Comparison of ENCODE assay signal across 8 cellular contexts in the genomic region with DNA sequence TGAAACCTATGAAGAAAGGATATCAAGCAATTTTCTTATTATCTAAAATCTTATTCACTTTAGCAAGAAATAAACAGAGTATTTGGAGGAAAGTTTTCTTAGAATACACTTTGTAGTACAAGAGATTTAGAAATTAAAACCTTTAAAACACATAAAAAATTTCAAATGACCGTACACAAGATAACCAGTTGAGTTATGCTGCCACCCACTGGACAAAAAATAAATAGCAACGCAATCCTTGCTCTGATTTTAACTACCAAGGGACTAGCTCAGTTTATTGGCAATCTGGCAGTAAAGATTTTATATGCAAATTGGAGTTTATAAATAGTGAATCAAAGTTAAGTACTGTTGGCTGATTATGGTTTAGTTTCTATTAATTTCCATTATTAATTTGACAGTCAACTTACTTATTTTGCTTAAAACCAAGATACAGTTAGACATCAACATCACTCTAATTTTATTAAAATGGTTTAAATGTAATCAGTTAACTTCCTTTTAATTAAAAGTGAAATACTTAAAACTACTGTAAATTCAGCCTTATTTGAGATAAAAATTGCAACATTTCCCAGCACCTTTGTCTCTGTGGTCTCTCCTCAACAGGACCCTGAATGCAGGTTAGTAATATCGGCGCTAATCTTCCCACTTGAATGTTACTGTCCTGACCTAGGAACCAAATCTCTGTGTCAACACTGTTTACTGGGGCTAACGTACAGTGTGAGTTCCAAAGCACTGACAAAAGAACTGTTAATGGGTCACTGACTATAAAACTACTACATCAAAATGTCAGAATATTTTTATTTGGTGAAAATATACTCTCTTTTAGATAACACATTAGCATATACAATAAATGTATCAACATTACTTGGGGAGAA. TPM values are rescaled to one million over a fixed set of nuclear protein-coding genes. Genes with fewer than 3 reads are reported as not detected.
DNase-seq lines count a peak whose midpoint lies in the region; ATAC-seq, FAIRE-seq and TF ChIP-seq lines count a peak whose summit lies in the region.

No MANE protein-coding gene starts in this region.

- CTCF ChIA-PET in HepG2 (lab: Yijun Ruan, JAX; ENCODE audit: low intra/inter-chr PET ratio, low total read pairs), result interaction anchor here (1.0 to 1.6 kb wide), 2 partner anchors 80 to 153 kb away, joined by 3 to 19 read pairs; no protein-coding TSS in a partner anchor

- H3K4me1 ChIP-seq in HepG2 (ENCODE audit: insufficient read depth, low read length), result no peaks in the 10 kb centered on the region

- FAIRE-seq in bronchial epithelial cell (lab: Jason Lieb, UNC), result no peak
- peak; percentile 57 for FAIRE-seq in HepG2 (lab: Jason Lieb, UNC)

- no peak for TF ChIP-seq POLR2A in HepG2 (IDR thresholded peaks at IDR 0.05; ENCODE audit: insufficient read depth in 1 of 2, low read depth in 2 of 2, low read length in 2 of 2)

- TF ChIP-seq CTCF in bronchial epithelial cell (IDR thresholded peaks at IDR 0.05; ENCODE audit: insufficient read depth, low read length, severe bottlenecking), result peak; percentile 53
- TF ChIP-seq CTCF in HepG2 (CRISPR knock-in tag; IDR thresholded peaks at IDR 0.05), result peak; percentile 70

- no peak overlapping the region for H3K9ac ChIP-seq in HepG2 (ENCODE audit: insufficient read depth, low read depth, low read length)

- H4K20me1 ChIP-seq in HepG2 (ENCODE audit: insufficient read depth, low read length), result peaks cover 8% of the 10 kb centered on the region; the same call in 1 of the 2 replicates

- peaks cover under 1% of the 10 kb centered on the region for H3K27me3 Mint-ChIP-seq in T-helper 2 cell treated with Interferon-gamma antibody and Interleukin-4, amounts not matched to agents 5 μg/mL and 100 μg/mL, for 36 hours (ENCODE audit: low read depth)
- no peaks in the 10 kb centered on the region for H3K27me3 Mint-ChIP-seq in stimulated activated memory B cell treated with anti-CD40 and anti-IgM and Interleukin-4, amounts not matched to agents 10 μg/mL and 1 μg/mL and 100 μg/mL, for 72 hours

- no peak overlapping the region for H2AFZ ChIP-seq in HepG2 (ENCODE audit: low read length)

- no peak overlapping the region for H3K27ac ChIP-seq in HepG2 (ENCODE audit: extremely low read length, insufficient read depth, low read length)

- H3K36me3 Mint-ChIP-seq in T-helper 2 cell treated with Interferon-gamma antibody and Interleukin-4, amounts not matched to agents 5 μg/mL and 100 μg/mL, for 36 hours (ENCODE audit: low read depth), result peaks cover 2% of the 10 kb centered on the region
- H3K36me3 Mint-ChIP-seq in stimulated activated memory B cell treated with anti-CD40 and anti-IgM and Interleukin-4, amounts not matched to agents 10 μg/mL and 1 μg/mL and 100 μg/mL, for 72 hours, result peaks cover 18% of the 10 kb centered on the region

- H3K36me3 ChIP-seq in bronchial epithelial cell (ENCODE audit: control insufficient read depth, insufficient read depth, low read length) (peaks cover 1% of the 10 kb centered on the region), HepG2 (replicated peaks in 1 of 2; ENCODE audit: control insufficient read depth in 1 of 2, insufficient read depth in 2 of 2, low read length in 2 of 2) (peaks cover 1 to 16% of the 10 kb centered on the region in 2 experiments; a peak in 3 of 5 replicates)

- in situ Hi-C loops in HepG2 (cut with HindIII; ENCODE audit: extremely low pct_ligation_motif_present, low pct_unique_long_range_greater_than_20kb), result no loop called here

- no peak overlapping the region for H3K4me2 ChIP-seq in HepG2 (ENCODE audit: low read depth, low read length)

- no TSS peak for BruUV-seq in HepG2 (replicated peaks; lab: Mats Ljungman, UMichigan)

- no peaks in the 10 kb centered on the region for H3K27me3 ChIP-seq in bronchial epithelial cell (ENCODE audit: control insufficient read depth, insufficient read depth, low read length)
- H3K27me3 ChIP-seq in HepG2 (ENCODE audit: control insufficient read depth in 1 of 2, insufficient read depth in 2 of 2, low read length in 2 of 2), result no peaks in the 10 kb centered on the region

- intact Hi-C loops in HepG2 (cut with micrococcal nuclease; ENCODE audit: unreplicated experiment), result loop anchor here (1.0 to 2.0 kb wide), 2 partner anchors 54 to 153 kb away; no protein-coding TSS in a partner anchor

- no peak; the same call in 2 of the 3 replicates for ATAC-seq in HepG2
- no peak for ATAC-seq in stimulated activated memory B cell treated with anti-CD40 and anti-IgM and Interleukin-4, amounts not matched to agents 10 μg/mL and 1 μg/mL and 100 μg/mL, for 72 hours

- TF ChIP-seq EP300 in HepG2 (IDR thresholded peaks at IDR 0.05; ENCODE audit: low read depth in 2 of 2, low read length in 2 of 2) (no peak), HepG2 (CRISPR knock-in tag; IDR thresholded peaks at IDR 0.05; ENCODE audit: borderline replicate concordance) (no peak)

- no peaks in the 10 kb centered on the region for H3K79me2 ChIP-seq in HepG2 (ENCODE audit: insufficient read depth, low read length)

- no peak for TF ChIP-seq RAD21 in HepG2 (CRISPR knock-in tag; IDR thresholded peaks at IDR 0.05)

- no peak overlapping the region for H3K27ac Mint-ChIP-seq in T-helper 2 cell treated with Interferon-gamma antibody and Interleukin-4, amounts not matched to agents 5 μg/mL and 100 μg/mL, for 36 hours
- no peak overlapping the region for H3K27ac Mint-ChIP-seq in stimulated activated memory B cell treated with anti-CD40 and anti-IgM and Interleukin-4, amounts not matched to agents 10 μg/mL and 1 μg/mL and 100 μg/mL, for 72 hours

- POLR2A ChIA-PET in HepG2 (lab: Yijun Ruan, JAX), result no interaction called here

- 57% methylated on average over 5 of the region's 5 CpGs for WGBS in HepG2 (ENCODE audit: low lambda C conversion rate)

- no peaks in the 10 kb centered on the region for H3K9me3 Mint-ChIP-seq in T-helper 2 cell treated with Interferon-gamma antibody and Interleukin-4, amounts not matched to agents 5 μg/mL and 100 μg/mL, for 36 hours
- H3K9me3 Mint-ChIP-seq in stimulated activated memory B cell treated with anti-CD40 and anti-IgM and Interleukin-4, amounts not matched to agents 10 μg/mL and 1 μg/mL and 100 μg/mL, for 72 hours, result no peaks in the 10 kb centered on the region

- H3K9me3 ChIP-seq in HepG2 (ENCODE audit: low read length), result no peaks in the 10 kb centered on the region

- peaks cover 3% of the 10 kb centered on the region for H3K4me1 Mint-ChIP-seq in T-helper 2 cell treated with Interferon-gamma antibody and Interleukin-4, amounts not matched to agents 5 μg/mL and 100 μg/mL, for 36 hours (ENCODE audit: low read depth)
- no peaks in the 10 kb centered on the region for H3K4me1 Mint-ChIP-seq in stimulated activated memory B cell treated with anti-CD40 and anti-IgM and Interleukin-4, amounts not matched to agents 10 μg/mL and 1 μg/mL and 100 μg/mL, for 72 hours

- no peak overlapping the region for H3K4me3 Mint-ChIP-seq in T-helper 2 cell treated with Interferon-gamma antibody and Interleukin-4, amounts not matched to agents 5 μg/mL and 100 μg/mL, for 36 hours
- H3K4me3 Mint-ChIP-seq in stimulated activated memory B cell treated with anti-CD40 and anti-IgM and Interleukin-4, amounts not matched to agents 10 μg/mL and 1 μg/mL and 100 μg/mL, for 72 hours, result no peak overlapping the region

- peak; percentile 30 for DNase-seq in SKM-1 treated with dmso at 0.1 percent for 144 hours (lab: John Stamatoyannopoulos, UW; ENCODE audit: unreplicated experiment)
- no peak for DNase-seq in SKM-1 (lab: John Stamatoyannopoulos, UW; ENCODE audit: unreplicated experiment)
- DNase-seq in Jurkat, Clone E6-1 (ENCODE audit: low read depth, low spot score), result peak; percentile 57
- peak; percentile 16 for DNase-seq in T-helper 2 cell treated with Interferon-gamma antibody and Interleukin-4, amounts not matched to agents 5 μg/mL and 100 μg/mL, for 36 hours (ENCODE audit: low spot score)
- peak; percentile 54 for DNase-seq in bronchial epithelial cell (ENCODE audit: low read depth)
- DNase-seq in HepG2 (ENCODE audit: low spot score), result peak; percentile 28
- DNase-seq in stimulated activated CD8-positive, alpha-beta memory T cell treated with anti-CD3 and anti-CD28 coated beads, Interleukin-4, amount 100 ng/mL, for 48 hours, result peak; percentile 77

- H3K4me3 ChIP-seq in Jurkat, Clone E6-1 (ENCODE audit: low read length), result no peak overlapping the region
- H3K4me3 ChIP-seq in bronchial epithelial cell (ENCODE audit: low read depth, low read length) (no peak overlapping the region), HepG2 (replicated peaks in 1 of 3; ENCODE audit: insufficient read depth in 1 of 3, low read depth in 2 of 3, low read length in 3 of 3) (no peak overlapping the region)

TF ChIP-seq in HepG2, 621 proteins besides CTCF, POLR2A, EP300 and RAD21 (continues in another document):
- no peak for TF ChIP-seq KLF15 (CRISPR knock-in tag; IDR thresholded peaks at IDR 0.05; ENCODE audit: borderline replicate concordance)
- no peak for TF ChIP-seq GABPB1 (CRISPR knock-in tag; IDR thresholded peaks at IDR 0.05)
- peak; percentile 60 for TF ChIP-seq STAG1 (CRISPR knock-in tag; IDR thresholded peaks at IDR 0.05)
- no peak for TF ChIP-seq ZNF562 (CRISPR knock-in tag; IDR thresholded peaks at IDR 0.05; ENCODE audit: borderline replicate concordance)

RNA-seq across cellular contexts. Expression of a gene that starts 33.5 kb away (rescaled TPM):
- 13.2 TPM for polyA plus RNA-seq in Jurkat, Clone E6-1 (2012; ENCODE audit: insufficient read depth, insufficient read length)
- total RNA-seq in bronchial epithelial cell (18.2 and 18.8 TPM in 2 replicates), HepG2 (2016; rRNA removed; fragmentation: Illumina TruSeq; extraction: Trizol) (31.0 and 43.6 TPM in 2 replicates)
- 9.3 and 13.6 TPM in 2 replicates for total RNA-seq in HepG2 (2016; cell fraction: cytosol; rRNA removed; fragmentation: Illumina TruSeq; extraction: Trizol; ENCODE audit: low read depth)
- 29.9 and 40.9 TPM in 2 replicates for total RNA-seq in HepG2 (2016; cell fraction: insoluble cytoplasmic fraction; rRNA removed; fragmentation: Illumina TruSeq; extraction: Trizol)
- total RNA-seq in HepG2 (2016; cell fraction: membrane; rRNA removed; fragmentation: Illumina TruSeq; extraction: Trizol), result 23.6 and 25.5 TPM in 2 replicates
- total RNA-seq in HepG2 (2016; cell fraction: nucleus; rRNA removed; fragmentation: Illumina TruSeq; extraction: Trizol), result 35.3 and 37.2 TPM in 2 replicates
- polyA plus RNA-seq in HepG2 (2011; rRNA removed), result 10.6 and 14.2 TPM in 2 replicates
- polyA plus RNA-seq in HepG2 (2011; cell fraction: cytosol; rRNA removed), result 3.9 and 5.9 TPM in 2 replicates
- 6.9 and 7.8 TPM in 2 replicates for polyA plus RNA-seq in HepG2 (2011; cell fraction: nucleus; rRNA removed)
- 8.3 and 12.1 TPM in 2 replicates for polyA plus RNA-seq in HepG2 (2012)
- polyA plus RNA-seq in HepG2 (2016; cell fraction: cytosol; fragmentation: Illumina TruSeq; extraction: Trizol; ENCODE audit: low read depth), result 2.5 and 3.3 TPM in 2 replicates
- polyA plus RNA-seq in HepG2 (2016; cell fraction: insoluble cytoplasmic fraction; fragmentation: Illumina TruSeq; extraction: Trizol; ENCODE audit: low read depth), result 18.3 and 18.5 TPM in 2 replicates
- polyA plus RNA-seq in HepG2 (2016; cell fraction: membrane; fragmentation: Illumina TruSeq; extraction: Trizol; ENCODE audit: low read depth), result 7.7 and 8.5 TPM in 2 replicates
- polyA plus RNA-seq in HepG2 (2016; cell fraction: nucleus; fragmentation: Illumina TruSeq; extraction: Trizol; ENCODE audit: insufficient read depth, low read depth), result 15.3 and 21.2 TPM in 2 replicates
- polyA minus RNA-seq in HepG2 (2011; rRNA and poly(A)+ RNA removed; ENCODE audit: low replicate concordance), result 11.8 and 27.1 TPM in 2 replicates
- polyA minus RNA-seq in HepG2 (2011; cell fraction: cytosol; rRNA and poly(A)+ RNA removed), result 18.8 and 27.1 TPM in 2 replicates
- 35.0 and 37.0 TPM in 2 replicates for polyA minus RNA-seq in HepG2 (2011; cell fraction: nucleus; rRNA and poly(A)+ RNA removed)
